22 cellular contexts compared by ENCODE assay signal in genomic region chr11:65584102-65584501, GRCh38. TPM values are rescaled to one million over a fixed set of nuclear protein-coding genes. Genes with fewer than 3 reads are reported as not detected.
A peak's percentile ranks its signal among the peaks of the same experiment; 100 is the strongest.
DNase-seq lines count a peak whose midpoint lies in the region; ATAC-seq, FAIRE-seq and TF ChIP-seq lines count a peak whose summit lies in the region.
"Had no signal": no experiment of that assay in that cellular context is flagged by ENCODE, and none has a peak within 500 bp of the region (broad histone marks: within the 10 kb centered on the region; RNA-seq: fewer than 3 reads in every experiment).

No MANE protein-coding gene starts in this region.

- H3K9ac ChIP-seq in astrocyte (ENCODE audit: low read length) = no peak overlapping the region
- no peak overlapping the region for H3K9ac ChIP-seq in stomach smooth muscle (ENCODE audit: low read length in 2 of 2)

- H2AFZ ChIP-seq in astrocyte (ENCODE audit: low read depth, low read length) = no peak overlapping the region

- peak overlapping the region; percentile 48 for H3K4me2 ChIP-seq in astrocyte (ENCODE audit: low read length)

- TF ChIP-seq POLR2A in H54 (IDR thresholded peaks at IDR 0.05; ENCODE audit: low read depth, low read length) = no peak

- H3K4me1 Mint-ChIP-seq in activated T-cell treated with anti-CD3 and anti-CD28 coated beads, Interleukin-2, amount 50 U/mL, for 24 hours (ENCODE audit: low read depth) = peaks cover 40% of the 10 kb centered on the region
- H3K4me1 Mint-ChIP-seq in astrocyte (ENCODE audit: low read depth, unreplicated experiment) = peaks cover 6% of the 10 kb centered on the region
- H3K4me1 Mint-ChIP-seq in naive thymus-derived CD8-positive, alpha-beta T cell = peaks cover 22 to 45% (median 32%) of the 10 kb centered on the region in 4 donors
- H3K4me1 Mint-ChIP-seq: mesothelial cell of epicardium had no signal

- FAIRE-seq in astrocyte (lab: Jason Lieb, UNC) (no peak), H54 (lab: Jason Lieb, UNC) (no peak)

- H3K79me2 ChIP-seq in astrocyte (ENCODE audit: insufficient read depth, low read length) = no peaks in the 10 kb centered on the region

- H3K27ac ChIP-seq in astrocyte (ENCODE audit: low read depth, low read length) (no peak overlapping the region), stomach smooth muscle (ENCODE audit: low read length) (peak overlapping the region; percentile 66)
- H3K27ac ChIP-seq: C4-2B had no signal

- peaks cover 5% of the 10 kb centered on the region for H3K27me3 ChIP-seq in astrocyte (ENCODE audit: insufficient read depth, low read length)
- H3K27me3 ChIP-seq in stomach smooth muscle (ENCODE audit: control insufficient read depth in 1 of 2, insufficient read depth in 2 of 2, low read length in 2 of 2) = no peaks in the 10 kb centered on the region

- no peaks in the 10 kb centered on the region for H3K27me3 Mint-ChIP-seq in activated T-cell treated with anti-CD3 and anti-CD28 coated beads, Interleukin-2, amount 50 U/mL, for 24 hours
- H3K27me3 Mint-ChIP-seq in astrocyte (ENCODE audit: low read depth, unreplicated experiment) = peaks cover 45% of the 10 kb centered on the region
- H3K27me3 Mint-ChIP-seq in naive thymus-derived CD8-positive, alpha-beta T cell = no peaks in the 10 kb centered on the region
- H3K27me3 Mint-ChIP-seq: activated CD4-positive, alpha-beta T cell treated with anti-CD3 and anti-CD28 coated beads, Interleukin-2, amount 10 ng/mL, durations not matched to agents 7 days and 5 days had no signal

- H3K9me3 ChIP-seq in astrocyte (ENCODE audit: insufficient read depth, low read depth, low read length) (no peaks in the 10 kb centered on the region), stomach smooth muscle (ENCODE audit: control insufficient read depth in 2 of 2, low read length in 2 of 2) (no peaks in the 10 kb centered on the region)

- H3K27ac Mint-ChIP-seq in activated T-cell treated with anti-CD3 and anti-CD28 coated beads, Interleukin-2, amount 50 U/mL, for 24 hours = peak overlapping the region; percentile 52
- H3K27ac Mint-ChIP-seq in astrocyte (ENCODE audit: unreplicated experiment) = no peak overlapping the region
- peak overlapping the region in 6 of 10 donors; percentile 24 to 60 (median 48) for H3K27ac Mint-ChIP-seq in naive thymus-derived CD8-positive, alpha-beta T cell
- H3K27ac Mint-ChIP-seq: mesothelial cell of epicardium had no signal

- DNase-seq in activated T-cell treated with anti-CD3 and anti-CD28 coated beads, Interleukin-2, amount 50 U/mL, for 24 hours = no peak
- DNase-seq in activated T-cell treated with anti-CD3 and anti-CD28 coated beads, Interleukin-2, amount 50 U/mL, for 1 hour = no peak
- DNase-seq in astrocyte (ENCODE audit: low read depth) = no peak
- DNase-seq in naive thymus-derived CD8-positive, alpha-beta T cell = no peak
- DNase-seq in Kasumi-1 (lab: John Stamatoyannopoulos, UW) = no peak
- no peak for DNase-seq in T-helper 2 cell
- DNase-seq in H54 (ENCODE audit: insufficient read length, low spot score) = no peak
- DNase-seq: activated CD4-positive, alpha-beta T cell treated with anti-CD3 and anti-CD28 coated beads, Interleukin-2, amount 10 ng/mL, durations not matched to agents 7 days and 5 days; activated naive CD4-positive, alpha-beta T cell; DMS53; GF-D8; KBM-7; NCI-H1694; NCI-H2171 treated with DMSO at 0.1 percent for 48 hours; NCI-H526; OCI-M1; Right ventricle myocardium superior; stimulated activated CD4-positive, alpha-beta T cell treated with anti-CD3 and anti-CD28 coated beads, Interleukin-4, amount 100 ng/mL, for 4 hours; SW 1271 had no signal

- peaks cover 50% of the 10 kb centered on the region for H4K20me1 ChIP-seq in astrocyte (ENCODE audit: insufficient read depth, low read length)

- TF ChIP-seq CTCF in astrocyte (IDR thresholded peaks at IDR 0.05; ENCODE audit: insufficient read depth, low read depth, low read length) = no peak

- POLR2A ChIA-PET in naive thymus-derived CD8-positive, alpha-beta T cell (lab: Charles Lee) = interaction anchor here (0.6 to 11.7 kb wide), 3 partner anchors 9 to 42 kb away, joined by 3 to 139 read pairs (median 4); partner anchors contain the start of genes EHBP1L1 and FAM89B

- peaks cover 7% of the 10 kb centered on the region for H3K4me1 ChIP-seq in astrocyte (ENCODE audit: insufficient read depth, low read length)
- peaks cover 60% of the 10 kb centered on the region for H3K4me1 ChIP-seq in stomach smooth muscle (ENCODE audit: control insufficient read depth, insufficient read depth, low read length)

- no peak overlapping the region for H3K4me3 Mint-ChIP-seq in activated T-cell treated with anti-CD3 and anti-CD28 coated beads, Interleukin-2, amount 50 U/mL, for 24 hours
- no peak overlapping the region for H3K4me3 Mint-ChIP-seq in astrocyte (ENCODE audit: unreplicated experiment)
- H3K4me3 Mint-ChIP-seq in naive thymus-derived CD8-positive, alpha-beta T cell = no peak overlapping the region
- H3K4me3 Mint-ChIP-seq: activated CD4-positive, alpha-beta T cell treated with anti-CD3 and anti-CD28 coated beads, Interleukin-2, amount 10 ng/mL, durations not matched to agents 7 days and 5 days; mesothelial cell of epicardium had no signal

- peaks cover 92% of the 10 kb centered on the region for H3K36me3 Mint-ChIP-seq in activated T-cell treated with anti-CD3 and anti-CD28 coated beads, Interleukin-2, amount 50 U/mL, for 24 hours (ENCODE audit: low read depth)
- H3K36me3 Mint-ChIP-seq in astrocyte (ENCODE audit: low read depth, unreplicated experiment) = peaks cover 15% of the 10 kb centered on the region
- peaks cover 0 to 45% (median 3%) of the 10 kb centered on the region in 3 donors for H3K36me3 Mint-ChIP-seq in naive thymus-derived CD8-positive, alpha-beta T cell

- no peaks in the 10 kb centered on the region for H3K9me3 Mint-ChIP-seq in activated T-cell treated with anti-CD3 and anti-CD28 coated beads, Interleukin-2, amount 50 U/mL, for 24 hours
- H3K9me3 Mint-ChIP-seq in astrocyte (ENCODE audit: unreplicated experiment) = peaks cover 3% of the 10 kb centered on the region
- no peaks in the 10 kb centered on the region for H3K9me3 Mint-ChIP-seq in naive thymus-derived CD8-positive, alpha-beta T cell
- H3K9me3 Mint-ChIP-seq: activated CD4-positive, alpha-beta T cell treated with anti-CD3 and anti-CD28 coated beads, Interleukin-2, amount 10 ng/mL, durations not matched to agents 7 days and 5 days; mesothelial cell of epicardium had no signal

- no peak for ATAC-seq in naive thymus-derived CD8-positive, alpha-beta T cell

- H3K36me3 ChIP-seq in astrocyte (ENCODE audit: insufficient read depth, low read length) = no peaks in the 10 kb centered on the region
- peaks cover 48 to 54% of the 10 kb centered on the region in 2 donors for H3K36me3 ChIP-seq in stomach smooth muscle (ENCODE audit: control insufficient read depth in 2 of 2, insufficient read depth in 2 of 2, low read length in 2 of 2)

- H3K4me3 ChIP-seq in astrocyte (ENCODE audit: insufficient read depth, low read depth, low read length) = no peak overlapping the region
- no peak overlapping the region for H3K4me3 ChIP-seq in stomach smooth muscle (ENCODE audit: low read length in 2 of 2)

RNA-seq across cellular contexts. Expression of gene EHBP1L1, which starts 8.2 kb away (rescaled TPM):
- 9.4 and 10.1 TPM in 2 replicates for total RNA-seq in astrocyte
- total RNA-seq in naive thymus-derived CD8-positive, alpha-beta T cell = 100 to 1,000 TPM; 101 to 108 TPM
- polyA plus RNA-seq in naive thymus-derived CD8-positive, alpha-beta T cell = 10 to 100 TPM; 10.8 to 19.8 (median 11.5) TPM

RNA-seq across cellular contexts. Expression of gene KCNK7, which starts 11.5 kb away (rescaled TPM):
- total RNA-seq in astrocyte = 0.84 TPM in 1 of 2 replicates, not detected in the other
- 1 to 10 TPM; 2.4 to 5.0 TPM for total RNA-seq in naive thymus-derived CD8-positive, alpha-beta T cell
- polyA plus RNA-seq in naive thymus-derived CD8-positive, alpha-beta T cell = under 1 TPM in 1 of 3 donors, not detected in 2; 0.34 TPM

RNA-seq across cellular contexts. Expression of gene FAM89B, which starts 11.8 kb away (rescaled TPM):
- 45.2 and 47.5 TPM in 2 replicates for total RNA-seq in astrocyte
- 10 to 100 TPM; 39.3 to 42.1 TPM for total RNA-seq in naive thymus-derived CD8-positive, alpha-beta T cell
- 100 to 1,000 TPM in 2 of 3 donors, 10 to 100 TPM in 1; 70.9 to 122 (median 101) TPM for polyA plus RNA-seq in naive thymus-derived CD8-positive, alpha-beta T cell

RNA-seq across cellular contexts. Expression of gene ZNRD2, which starts 13.8 kb away (rescaled TPM):
- total RNA-seq in astrocyte = 40.4 and 45.1 TPM in 2 replicates
- total RNA-seq in naive thymus-derived CD8-positive, alpha-beta T cell = 10 to 100 TPM; 31.5 to 32.7 TPM
- polyA plus RNA-seq in naive thymus-derived CD8-positive, alpha-beta T cell = 10 to 100 TPM; 62.9 to 86.3 (median 80.1) TPM

RNA-seq across cellular contexts. Expression of gene LTBP3, which starts 25.9 kb away (rescaled TPM):
- 33.2 and 36.5 TPM in 2 replicates for total RNA-seq in astrocyte
- 100 to 1,000 TPM; 258 to 261 TPM for total RNA-seq in naive thymus-derived CD8-positive, alpha-beta T cell
- polyA plus RNA-seq in naive thymus-derived CD8-positive, alpha-beta T cell = 10 to 100 TPM in 2 of 3 donors, 1 to 10 TPM in 1; 7.3 to 35.0 (median 18.9) TPM
